Comparison of ENCODE assay signal across 8 cellular contexts in the genomic region with DNA sequence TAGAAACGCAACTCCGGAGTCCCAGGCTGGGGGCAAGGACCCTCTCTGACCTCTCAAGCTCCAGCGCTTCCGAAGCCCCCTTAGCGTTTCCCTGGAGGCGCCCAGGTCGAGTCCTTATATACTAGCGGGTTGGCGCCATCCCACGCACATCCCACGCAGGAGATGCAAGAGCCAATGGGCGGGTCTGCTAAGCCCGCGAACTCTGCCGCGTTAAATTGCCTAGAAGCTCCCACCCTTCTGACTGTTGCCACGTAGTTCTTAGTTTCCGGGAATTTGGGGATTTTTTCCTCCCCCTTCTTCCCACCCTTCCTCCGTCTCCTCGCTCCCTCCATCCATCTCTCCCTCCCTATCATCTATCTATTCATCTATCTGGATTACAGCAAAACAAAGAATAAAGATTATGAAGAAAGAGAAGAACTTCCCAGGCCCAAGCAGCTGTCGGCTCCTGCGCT. TPM values are rescaled to one million over a fixed set of nuclear protein-coding genes. Genes with fewer than 3 reads are reported as not detected.
A peak's percentile ranks its signal among the peaks of the same experiment; 100 is the strongest.
DNase-seq lines count a peak whose midpoint lies in the region; ATAC-seq, FAIRE-seq and TF ChIP-seq lines count a peak whose summit lies in the region.

A gene with protein sequence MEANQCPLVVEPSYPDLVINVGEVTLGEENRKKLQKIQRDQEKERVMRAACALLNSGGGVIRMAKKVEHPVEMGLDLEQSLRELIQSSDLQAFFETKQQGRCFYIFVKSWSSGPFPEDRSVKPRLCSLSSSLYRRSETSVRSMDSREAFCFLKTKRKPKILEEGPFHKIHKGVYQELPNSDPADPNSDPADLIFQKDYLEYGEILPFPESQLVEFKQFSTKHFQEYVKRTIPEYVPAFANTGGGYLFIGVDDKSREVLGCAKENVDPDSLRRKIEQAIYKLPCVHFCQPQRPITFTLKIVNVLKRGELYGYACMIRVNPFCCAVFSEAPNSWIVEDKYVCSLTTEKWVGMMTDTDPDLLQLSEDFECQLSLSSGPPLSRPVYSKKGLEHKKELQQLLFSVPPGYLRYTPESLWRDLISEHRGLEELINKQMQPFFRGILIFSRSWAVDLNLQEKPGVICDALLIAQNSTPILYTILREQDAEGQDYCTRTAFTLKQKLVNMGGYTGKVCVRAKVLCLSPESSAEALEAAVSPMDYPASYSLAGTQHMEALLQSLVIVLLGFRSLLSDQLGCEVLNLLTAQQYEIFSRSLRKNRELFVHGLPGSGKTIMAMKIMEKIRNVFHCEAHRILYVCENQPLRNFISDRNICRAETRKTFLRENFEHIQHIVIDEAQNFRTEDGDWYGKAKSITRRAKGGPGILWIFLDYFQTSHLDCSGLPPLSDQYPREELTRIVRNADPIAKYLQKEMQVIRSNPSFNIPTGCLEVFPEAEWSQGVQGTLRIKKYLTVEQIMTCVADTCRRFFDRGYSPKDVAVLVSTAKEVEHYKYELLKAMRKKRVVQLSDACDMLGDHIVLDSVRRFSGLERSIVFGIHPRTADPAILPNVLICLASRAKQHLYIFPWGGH (minus strand): TSS at position 90 of the 452 bp plus-strand sequence. CDS start 9,814 bp downstream, outside the sequence.

- DNase-seq in GM18507 (ENCODE audit: extremely low spot score, insufficient read length, low read depth), result peak; percentile 53
- peak; percentile 50 to 86 (median 78) for DNase-seq in T-cell
- DNase-seq in heart left ventricle, result peak; percentile 90 to 92 (median 91)
- no peak for DNase-seq in progenitor cell of endocrine pancreas (ENCODE audit: low spot score, unreplicated experiment)
- DNase-seq in upper lobe of left lung, result peak; percentile 77 to 89
- no peak for DNase-seq in cerebellar cortex (ENCODE audit: low spot score)

- H3K27me3 ChIP-seq in heart left ventricle (peaks cover 0 to 20% (median 0%) of the 10 kb centered on the region in 9 donors), upper lobe of left lung (peaks cover 0 to 3% (median 0%) of the 10 kb centered on the region in 4 donors)

- H3K36me3 Mint-ChIP-seq in IgD-negative memory B cell (no peaks in the 10 kb centered on the region), T-cell (peaks cover 15% of the 10 kb centered on the region), progenitor cell of endocrine pancreas (ENCODE audit: insufficient read depth) (peaks cover 2% of the 10 kb centered on the region)

- peak within 1 kb of the TSS; percentile 85 to 99 (median 97) for H3K27ac Mint-ChIP-seq in IgD-negative memory B cell
- peak within 1 kb of the TSS; percentile 96 to 98 for H3K27ac Mint-ChIP-seq in T-cell
- no peak within 1 kb of the TSS for H3K27ac Mint-ChIP-seq in progenitor cell of endocrine pancreas

- H3K4me3 Mint-ChIP-seq in IgD-negative memory B cell (peak within 1 kb of the TSS; percentile 91 to 99 (median 96)), T-cell (peak within 1 kb of the TSS; percentile 93 to 97 (median 95)), progenitor cell of endocrine pancreas (ENCODE audit: low read depth) (peak within 1 kb of the TSS; percentile 65)

- POLR2A ChIA-PET in T-cell (lab: Charles Lee), result interaction anchor here in 1 of 2 donors (0.6 to 1.4 kb wide), 7 partner anchors 60 to 390 kb away, joined by 3 to 6 read pairs (median 5); no protein-coding TSS in a partner anchor

- H3K4me1 ChIP-seq in heart left ventricle, result peaks cover 0 to 65% (median 13%) of the 10 kb centered on the region in 12 donors
- H3K4me1 ChIP-seq in upper lobe of left lung, result peaks cover 23 to 56% (median 37%) of the 10 kb centered on the region in 4 donors

- no peaks in the 10 kb centered on the region for H3K27me3 Mint-ChIP-seq in IgD-negative memory B cell
- no peaks in the 10 kb centered on the region for H3K27me3 Mint-ChIP-seq in T-cell
- peaks cover 84% of the 10 kb centered on the region for H3K27me3 Mint-ChIP-seq in progenitor cell of endocrine pancreas

- H3K9me3 Mint-ChIP-seq in IgD-negative memory B cell, result peaks cover 0 to 7% (median 0%) of the 10 kb centered on the region in 3 donors
- H3K9me3 Mint-ChIP-seq in T-cell, result peaks cover 4 to 16% (median 11%) of the 10 kb centered on the region in 3 donors
- H3K9me3 Mint-ChIP-seq in progenitor cell of endocrine pancreas (ENCODE audit: low read depth), result peaks cover 18% of the 10 kb centered on the region

- TF ChIP-seq CTCF in heart left ventricle (IDR thresholded peaks at IDR 0.05), result no peak
- TF ChIP-seq CTCF in progenitor cell of endocrine pancreas (IDR thresholded peaks at IDR 0.05; ENCODE audit: unreplicated experiment), result no peak
- no peak for TF ChIP-seq CTCF in upper lobe of left lung (IDR thresholded peaks at IDR 0.05)

- H3K4me3 ChIP-seq in heart left ventricle (peak within 1 kb of the TSS; percentile 27 to 82 (median 72)), upper lobe of left lung (peak within 1 kb of the TSS; percentile 59 to 77 (median 64))

- ATAC-seq in T-cell (replicated peaks in 1 of 4) (peak; percentile 84 to 93 (median 88)), heart left ventricle (peak; percentile 91 to 98 (median 93)), upper lobe of left lung (ENCODE audit: low FRiP score in 2 of 2) (peak; percentile 94 to 97)

- WGBS in adipose tissue, 3 donors, result 0 to 2% (median 1%) methylated on average over 16 to 22 of the region's 22 CpGs
- 1 to 3% (median 2%) methylated on average over 14 to 22 of the region's 22 CpGs for WGBS in heart left ventricle, 4 donors
- WGBS in upper lobe of left lung, 2 donors, result 0 to 1% methylated on average over 14 to 17 of the region's 22 CpGs

- TF ChIP-seq POLR2A in heart left ventricle (IDR thresholded peaks at IDR 0.05) (peak; percentile 84 to 98), upper lobe of left lung (IDR thresholded peaks at IDR 0.05) (peak; percentile 59 to 98 (median 94))

- TF ChIP-seq EP300 in upper lobe of left lung (IDR thresholded peaks at IDR 0.05), result peak in 2 of 4 donors; percentile 13 to 49

- H3K27ac ChIP-seq in adipose tissue (ENCODE audit: low read depth, low read length) (peak within 1 kb of the TSS; percentile 98), heart left ventricle (peak within 1 kb of the TSS; percentile 92 to 98 (median 95)), upper lobe of left lung (peak within 1 kb of the TSS; percentile 94 to 98 (median 97))

- peaks cover 0 to 20% (median 7%) of the 10 kb centered on the region in 12 donors for H3K9me3 ChIP-seq in heart left ventricle
- peaks cover 0 to 3% (median 0%) of the 10 kb centered on the region in 4 donors for H3K9me3 ChIP-seq in upper lobe of left lung

- peak; percentile 90 for FAIRE-seq in GM18507 (lab: Jason Lieb, UNC)

- H3K36me3 ChIP-seq in heart left ventricle, result peaks cover 0 to 10% (median 4%) of the 10 kb centered on the region in 9 donors
- peaks cover 0 to 5% (median 0%) of the 10 kb centered on the region in 4 donors for H3K36me3 ChIP-seq in upper lobe of left lung

- intact Hi-C loops in heart left ventricle (cut with DNase I), result loop anchor here in 8 of 10 donors (2.0 to 10.0 kb wide), 10 partner anchors 27 to 161 kb away; partner anchors contain the start of genes SLFN12 (in 3 of the 8), SLFN12L (in 1 of the 8), SLFN13 (in 1 of the 8) and SLFN5 (in 1 of the 8)

- H3K4me1 Mint-ChIP-seq in IgD-negative memory B cell, result peaks cover 25 to 42% (median 31%) of the 10 kb centered on the region in 3 donors
- H3K4me1 Mint-ChIP-seq in T-cell, result peaks cover 46 to 62% (median 54%) of the 10 kb centered on the region in 3 donors
- H3K4me1 Mint-ChIP-seq in progenitor cell of endocrine pancreas (ENCODE audit: low read depth), result peaks cover 12% of the 10 kb centered on the region

- CTCF ChIA-PET in T-cell (lab: Charles Lee), result interaction anchor here in 1 of 2 donors (0.6 to 1.9 kb wide), 5 partner anchors 61 to 253 kb away, joined by 3 to 8 read pairs (median 4); no protein-coding TSS in a partner anchor

RNA-seq across cellular contexts. Expression of the gene that starts here (rescaled TPM):
- 11.2 TPM for polyA plus RNA-seq in IgD-negative memory B cell
- total RNA-seq in T-cell, result 10 to 100 TPM; 22.2 to 43.2 (median 31.0) TPM
- 10 to 100 TPM in 2 of 3 donors, 1 to 10 TPM in 1; 1.2 to 32.2 (median 19.2) TPM for polyA plus RNA-seq in adipose tissue
- total RNA-seq in heart left ventricle, result 10 to 100 TPM; 15.3 to 46.0 (median 17.5) TPM
- 1 to 10 TPM; 6.4 to 7.8 TPM for polyA plus RNA-seq in heart left ventricle
- total RNA-seq in progenitor cell of endocrine pancreas, result 2.1 and 3.0 TPM in 2 replicates
- total RNA-seq in upper lobe of left lung, result 100 to 1,000 TPM in 2 of 6 donors, 10 to 100 TPM in 4; 33.6 to 101 (median 57.0) TPM

Comparison
In these comparisons a context has a peak if more than half of its experiments do, and no peak if none do; other contexts are left out.
1. DNase-seq: peak in GM18507 (single experiment), T-cell (34 of 34), heart left ventricle (5 of 5) and upper lobe of left lung (2 of 2); none in progenitor cell of endocrine pancreas (single experiment) and cerebellar cortex (single experiment).
2. Peak in every context shown above with its lines, with median percentiles within 50 percentile points of each other: H3K4me3 Mint-ChIP-seq, ATAC-seq and H3K27ac ChIP-seq.